ENCODE assay signal across 9 cellular contexts in the genomic region with DNA sequence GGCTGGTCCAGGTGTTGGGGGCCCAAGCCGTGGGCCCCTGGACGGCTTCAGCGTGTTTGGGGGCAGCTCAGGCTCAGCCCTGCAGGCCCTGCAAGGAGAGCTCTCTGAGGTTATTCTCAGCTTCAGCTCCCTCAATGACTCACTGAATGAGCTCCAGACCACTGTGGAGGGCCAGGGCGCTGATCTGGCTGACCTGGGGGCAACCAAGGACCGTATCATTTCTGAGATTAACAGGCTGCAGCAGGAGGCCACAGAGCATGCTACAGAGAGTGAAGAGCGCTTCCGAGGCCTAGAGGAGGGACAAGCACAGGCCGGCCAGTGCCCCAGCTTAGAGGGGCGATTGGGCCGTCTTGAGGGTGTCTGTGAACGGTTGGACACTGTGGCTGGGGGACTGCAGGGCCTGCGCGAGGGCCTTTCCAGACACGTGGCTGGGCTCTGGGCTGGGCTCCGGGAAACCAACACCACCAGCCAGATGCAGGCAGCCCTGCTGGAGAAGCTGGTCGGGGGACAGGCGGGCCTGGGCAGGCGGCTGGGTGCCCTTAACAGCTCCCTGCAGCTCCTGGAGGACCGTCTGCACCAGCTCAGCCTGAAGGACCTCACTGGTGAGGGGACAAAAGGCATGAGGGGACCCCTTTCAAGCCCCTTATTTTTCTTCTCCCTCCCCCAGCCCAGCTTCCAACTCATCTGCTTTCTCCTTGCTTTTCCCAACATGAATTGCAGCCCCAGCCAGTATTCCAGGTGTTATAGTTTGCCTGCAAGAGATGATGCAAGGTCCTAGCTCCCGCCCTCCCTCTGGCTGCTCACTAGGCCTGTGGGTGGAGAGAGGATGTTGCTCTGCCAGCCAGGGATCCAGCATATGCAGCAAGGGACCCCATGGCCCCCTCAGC. TPM values are rescaled to one million over a fixed set of nuclear protein-coding genes. Genes with fewer than 3 reads are reported as not detected.
DNase-seq lines count a peak whose midpoint lies in the region; ATAC-seq lines count a peak whose summit lies in the region.
"Had no signal": no experiment of that assay in that cellular context is flagged by ENCODE, and none has a peak within 500 bp of the region (broad histone marks: within the 10 kb centered on the region; RNA-seq: fewer than 3 reads in every experiment).

No MANE protein-coding gene starts in this region.

- peak overlapping the region; percentile 43 for H3K27ac Mint-ChIP-seq in activated CD8-positive, alpha-beta T cell treated with anti-CD3 and anti-CD28 coated beads, Interleukin-2, amount 10 ng/mL, durations not matched to agents 7 days and 5 days
- H3K27ac Mint-ChIP-seq in stimulated activated naive CD8-positive, alpha-beta T cell treated with anti-CD3 and anti-CD28 coated beads, Interleukin-15, amount 100 ng/mL, for 72 hours, result no peak overlapping the region

- no peak overlapping the region for H2BK120ac ChIP-seq in trophoblast cell (ENCODE audit: insufficient read depth, low read length, poor library complexity)

- H4K12ac ChIP-seq in trophoblast cell (ENCODE audit: low read depth, low read length), result no peak overlapping the region

- H3K9me3 ChIP-seq in trophoblast cell (ENCODE audit: insufficient read depth, low read depth, low read length), result no peaks in the 10 kb centered on the region

- no peak overlapping the region for H3K4ac ChIP-seq in trophoblast cell (ENCODE audit: low read depth, low read length)

- no peak overlapping the region for H3K14ac ChIP-seq in trophoblast cell (ENCODE audit: low read length)

- H2AK5ac ChIP-seq in trophoblast cell (ENCODE audit: low read length), result peak overlapping the region; percentile 53

- no peaks in the 10 kb centered on the region for H3K36me3 ChIP-seq in trophoblast cell (ENCODE audit: control insufficient read depth in 1 of 2, insufficient read depth in 2 of 2, low read length in 2 of 2)

- ATAC-seq in activated CD8-positive, alpha-beta T cell treated with anti-CD3 and anti-CD28 coated beads, Interleukin-2, amount 10 ng/mL, durations not matched to agents 7 days and 5 days, result no peak
- no peak for ATAC-seq in stimulated activated naive CD8-positive, alpha-beta T cell treated with anti-CD3 and anti-CD28 coated beads, Interleukin-15, amount 100 ng/mL, for 72 hours
- ATAC-seq: left lobe of liver; naive thymus-derived CD8-positive, alpha-beta T cell had no signal

- H3K4me2 ChIP-seq in trophoblast cell (ENCODE audit: low read length), result no peak overlapping the region

- H3K18ac ChIP-seq in trophoblast cell (ENCODE audit: low read length), result no peak overlapping the region

- peaks cover 8% of the 10 kb centered on the region for H3K79me2 ChIP-seq in trophoblast cell (ENCODE audit: control insufficient read depth, insufficient read depth, low read length, poor library complexity)

- no peaks in the 10 kb centered on the region for H3K27me3 ChIP-seq in trophoblast cell (ENCODE audit: insufficient read depth, low read length)

- no peak overlapping the region for H2AFZ ChIP-seq in trophoblast cell (ENCODE audit: insufficient read depth, low read length, poor library complexity)

- no peak overlapping the region for H3K4me3 Mint-ChIP-seq in activated CD8-positive, alpha-beta T cell treated with anti-CD3 and anti-CD28 coated beads, Interleukin-2, amount 10 ng/mL, durations not matched to agents 7 days and 5 days
- H3K4me3 Mint-ChIP-seq in stimulated activated naive CD8-positive, alpha-beta T cell treated with anti-CD3 and anti-CD28 coated beads, Interleukin-15, amount 100 ng/mL, for 72 hours, result no peak overlapping the region

- POLR2A ChIA-PET in activated CD8-positive, alpha-beta T cell treated with anti-CD3 and anti-CD28 coated beads, Interleukin-2, amount 10 ng/mL, durations not matched to agents 7 days and 5 days (lab: Charles Lee), result interaction anchor here (0.9 to 4.5 kb wide), 5 partner anchors 11 to 128 kb away, joined by 3 to 34 read pairs (median 4); partner anchors contain the start of genes ATRAID, OST4 and SLC5A6

- no peak overlapping the region for H3K23ac ChIP-seq in trophoblast cell (ENCODE audit: low read length)

- H4K8ac ChIP-seq in trophoblast cell (ENCODE audit: low read depth, low read length), result no peak overlapping the region

- DNase-seq in NCI-H2107 treated with DMSO at 0.1 percent for 48 hours (lab: John Stamatoyannopoulos, UW; ENCODE audit: unreplicated experiment) (peak; percentile 19), NCI-H2107 (lab: John Stamatoyannopoulos, UW) (no peak), trophoblast cell (no peak), NCI-H2029 treated with DMSO at 0.1 percent for 48 hours (lab: John Stamatoyannopoulos, UW) (no peak)
- DNase-seq in activated CD8-positive, alpha-beta T cell treated with anti-CD3 and anti-CD28 coated beads, Interleukin-2, amount 10 ng/mL, durations not matched to agents 7 days and 5 days, result no peak
- DNase-seq in stimulated activated naive CD8-positive, alpha-beta T cell treated with anti-CD3 and anti-CD28 coated beads, Interleukin-15, amount 100 ng/mL, for 72 hours, result no peak
- DNase-seq: activated CD4-positive, CD25-positive, alpha-beta regulatory T cell treated with anti-CD3 and anti-CD28 coated beads, Interleukin-2, amount 50 U/mL, for 72 hours had no signal

- no peaks in the 10 kb centered on the region for H3K36me3 Mint-ChIP-seq in activated CD8-positive, alpha-beta T cell treated with anti-CD3 and anti-CD28 coated beads, Interleukin-2, amount 10 ng/mL, durations not matched to agents 7 days and 5 days (ENCODE audit: low read depth)
- H3K36me3 Mint-ChIP-seq: naive thymus-derived CD8-positive, alpha-beta T cell had no signal

- peaks cover 8 to 19% of the 10 kb centered on the region in 2 experiments for H3K4me1 ChIP-seq in trophoblast cell (ENCODE audit: control insufficient read depth in 1 of 2, insufficient read depth in 2 of 2, low read length in 2 of 2)

- no peak overlapping the region for H2BK5ac ChIP-seq in trophoblast cell (ENCODE audit: low read depth, low read length, poor library complexity)

- no CpG with 5 or more reads among the region's 20 CpGs for WGBS in trophoblast cell (ENCODE audit: extremely low coverage, insufficient coverage, insufficient read length)

- no peak overlapping the region for H2BK12ac ChIP-seq in trophoblast cell (ENCODE audit: low read length)

- H3K27ac ChIP-seq in trophoblast cell (ENCODE audit: low read depth, low read length), result no peak overlapping the region

- H3K79me1 ChIP-seq in trophoblast cell (ENCODE audit: low read length), result peaks cover 12% of the 10 kb centered on the region

- no peak overlapping the region for H4K91ac ChIP-seq in trophoblast cell (ENCODE audit: low read depth, low read length)

- CTCF ChIA-PET in activated CD8-positive, alpha-beta T cell treated with anti-CD3 and anti-CD28 coated beads, Interleukin-2, amount 10 ng/mL, durations not matched to agents 7 days and 5 days (lab: Charles Lee), result interaction anchor here (1.1 to 3.4 kb wide), 4 partner anchors 12 to 122 kb away, joined by 3 to 28 read pairs (median 6); partner anchors contain the start of genes AGBL5 and OST4

- no peak overlapping the region for H3K4me3 ChIP-seq in trophoblast cell (ENCODE audit: low read depth, low read length)

- H3K27me3 Mint-ChIP-seq in activated CD8-positive, alpha-beta T cell treated with anti-CD3 and anti-CD28 coated beads, Interleukin-2, amount 10 ng/mL, durations not matched to agents 7 days and 5 days (ENCODE audit: low read depth), result no peaks in the 10 kb centered on the region
- no peaks in the 10 kb centered on the region for H3K27me3 Mint-ChIP-seq in stimulated activated naive CD8-positive, alpha-beta T cell treated with anti-CD3 and anti-CD28 coated beads, Interleukin-15, amount 100 ng/mL, for 72 hours
- H3K27me3 Mint-ChIP-seq: naive thymus-derived CD8-positive, alpha-beta T cell had no signal

- peaks cover 58% of the 10 kb centered on the region for H3K4me1 Mint-ChIP-seq in activated CD8-positive, alpha-beta T cell treated with anti-CD3 and anti-CD28 coated beads, Interleukin-2, amount 10 ng/mL, durations not matched to agents 7 days and 5 days (ENCODE audit: low read depth)
- peaks cover 50% of the 10 kb centered on the region for H3K4me1 Mint-ChIP-seq in stimulated activated naive CD8-positive, alpha-beta T cell treated with anti-CD3 and anti-CD28 coated beads, Interleukin-15, amount 100 ng/mL, for 72 hours

- H3K9ac ChIP-seq in trophoblast cell (ENCODE audit: low read length), result no peak overlapping the region

- H3K9me3 Mint-ChIP-seq in activated CD8-positive, alpha-beta T cell treated with anti-CD3 and anti-CD28 coated beads, Interleukin-2, amount 10 ng/mL, durations not matched to agents 7 days and 5 days (ENCODE audit: insufficient read depth), result no peaks in the 10 kb centered on the region
- H3K9me3 Mint-ChIP-seq in stimulated activated naive CD8-positive, alpha-beta T cell treated with anti-CD3 and anti-CD28 coated beads, Interleukin-15, amount 100 ng/mL, for 72 hours, result no peaks in the 10 kb centered on the region
- H3K9me3 Mint-ChIP-seq: naive thymus-derived CD8-positive, alpha-beta T cell had no signal

RNA-seq across cellular contexts. Expression of gene KHK, which starts 2.9 kb away (rescaled TPM):
- total RNA-seq in activated CD8-positive, alpha-beta T cell treated with anti-CD3 and anti-CD28 coated beads, Interleukin-2, amount 10 ng/mL, durations not matched to agents 7 days and 5 days, result 10 to 100 TPM; 12.1 to 12.4 TPM
- 19.7 and 22.3 TPM in 2 replicates for polyA plus RNA-seq in trophoblast cell (2013)

RNA-seq across cellular contexts. Expression of gene EMILIN1, which starts 5.2 kb away (rescaled TPM):
- total RNA-seq in activated CD8-positive, alpha-beta T cell treated with anti-CD3 and anti-CD28 coated beads, Interleukin-2, amount 10 ng/mL, durations not matched to agents 7 days and 5 days, result 1 to 10 TPM; 1.1 to 1.4 TPM
- polyA plus RNA-seq in trophoblast cell (2013), result 0.78 and 0.92 TPM in 2 replicates

RNA-seq across cellular contexts. Expression of gene OST4, which starts 12.2 kb away (rescaled TPM):
- total RNA-seq in activated CD8-positive, alpha-beta T cell treated with anti-CD3 and anti-CD28 coated beads, Interleukin-2, amount 10 ng/mL, durations not matched to agents 7 days and 5 days, result 100 to 1,000 TPM; 334 to 346 TPM
- 1,181 and 1,209 TPM in 2 replicates for polyA plus RNA-seq in trophoblast cell (2013)

RNA-seq across cellular contexts. Expression of gene AGBL5, which starts 32.2 kb away (rescaled TPM):
- 10 to 100 TPM; 13.9 to 14.8 TPM for total RNA-seq in activated CD8-positive, alpha-beta T cell treated with anti-CD3 and anti-CD28 coated beads, Interleukin-2, amount 10 ng/mL, durations not matched to agents 7 days and 5 days
- 24.8 and 25.8 TPM in 2 replicates for polyA plus RNA-seq in trophoblast cell (2013)

RNA-seq across cellular contexts. Expression of gene CGREF1, which starts 35.3 kb away (rescaled TPM):
- total RNA-seq in activated CD8-positive, alpha-beta T cell treated with anti-CD3 and anti-CD28 coated beads, Interleukin-2, amount 10 ng/mL, durations not matched to agents 7 days and 5 days, result under 1 TPM; 0.61 to 0.94 TPM
- 0.97 and 1.2 TPM in 2 replicates for polyA plus RNA-seq in trophoblast cell (2013)
